ENCODE assay signal across 19 cellular contexts in the genomic region with DNA sequence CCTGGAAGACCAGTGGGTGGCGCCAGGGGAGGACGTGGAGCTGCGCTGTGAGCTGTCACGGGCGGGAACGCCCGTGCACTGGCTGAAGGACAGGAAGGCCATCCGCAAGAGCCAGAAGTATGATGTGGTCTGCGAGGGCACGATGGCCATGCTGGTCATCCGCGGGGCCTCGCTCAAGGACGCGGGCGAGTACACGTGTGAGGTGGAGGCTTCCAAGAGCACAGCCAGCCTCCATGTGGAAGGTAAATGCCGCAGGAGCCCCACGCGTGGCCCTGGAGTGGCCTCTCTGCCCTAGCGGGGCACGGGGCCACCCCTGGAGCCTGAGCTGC.
DNase-seq lines count a peak whose midpoint lies in the region; ATAC-seq and TF ChIP-seq lines count a peak whose summit lies in the region.
"Had no signal": no experiment of that assay in that cellular context is flagged by ENCODE, and none has a peak within 500 bp of the region (broad histone marks: within the 10 kb centered on the region; RNA-seq: fewer than 3 reads in every experiment).

No MANE protein-coding gene starts in this region.

- no peaks in the 10 kb centered on the region for H3K9me3 Mint-ChIP-seq in activated naive CD4-positive, alpha-beta T cell treated with anti-CD3 and anti-CD28 coated beads, Interleukin-2, amount 10 ng/mL, durations not matched to agents 7 days and 5 days
- H3K9me3 Mint-ChIP-seq: nephron progenitor cell; T-helper 1 cell treated with Interleukin-12 subunit alpha and Interleukin-12 subunit beta and Interleukin-4 antibody, amounts not matched to agents 30 μg/mL and 1 μg/mL, for 36 hours had no signal

- peaks cover 3% of the 10 kb centered on the region for H3K4me1 Mint-ChIP-seq in activated naive CD4-positive, alpha-beta T cell treated with anti-CD3 and anti-CD28 coated beads, Interleukin-2, amount 10 ng/mL, durations not matched to agents 7 days and 5 days

- no peak for TF ChIP-seq CTCF in coronary artery (IDR thresholded peaks at IDR 0.05)

- H3K27ac ChIP-seq in coronary artery: no peak overlapping the region
- H3K27ac ChIP-seq in skeletal muscle tissue (ENCODE audit: low read depth, low read length): peak overlapping the region; percentile 64
- H3K27ac ChIP-seq in effector memory CD4-positive, alpha-beta T cell (ENCODE audit: insufficient read depth, low read length, poor library complexity, severe bottlenecking): no peak overlapping the region
- H3K27ac ChIP-seq: GM23248, left lung, Peyer's patch had no signal

- peaks cover 89 to 95% (median 93%) of the 10 kb centered on the region in 3 donors for H3K36me3 ChIP-seq in skeletal muscle tissue (ENCODE audit: control insufficient read depth in 3 of 3, insufficient read depth in 3 of 3, low read length in 3 of 3)
- peaks cover 20% of the 10 kb centered on the region for H3K36me3 ChIP-seq in effector memory CD4-positive, alpha-beta T cell (ENCODE audit: control insufficient read depth, insufficient read depth, low read length)
- H3K36me3 ChIP-seq: Peyer's patch had no signal

- peaks cover 2 to 46% (median 30%) of the 10 kb centered on the region in 3 donors for H3K4me1 ChIP-seq in skeletal muscle tissue (ENCODE audit: control insufficient read depth in 3 of 3, insufficient read depth in 3 of 3, low read length in 3 of 3)
- H3K4me1 ChIP-seq in effector memory CD4-positive, alpha-beta T cell (ENCODE audit: control insufficient read depth, insufficient read depth, low read length, poor library complexity, severe bottlenecking): no peaks in the 10 kb centered on the region
- H3K4me1 ChIP-seq: left lung, Peyer's patch had no signal

- no peak overlapping the region for H3K4me3 Mint-ChIP-seq in activated naive CD4-positive, alpha-beta T cell treated with anti-CD3 and anti-CD28 coated beads, Interleukin-2, amount 10 ng/mL, durations not matched to agents 7 days and 5 days
- H3K4me3 Mint-ChIP-seq: nephron progenitor cell; T-helper 1 cell treated with Interleukin-12 subunit alpha and Interleukin-12 subunit beta and Interleukin-4 antibody, amounts not matched to agents 30 μg/mL and 1 μg/mL, for 36 hours had no signal

- H3K27me3 ChIP-seq in skeletal muscle tissue (ENCODE audit: control insufficient read depth in 3 of 3, insufficient read depth in 3 of 3, low read length in 3 of 3): no peaks in the 10 kb centered on the region
- H3K27me3 ChIP-seq in effector memory CD4-positive, alpha-beta T cell (replicated peaks; ENCODE audit: control insufficient read depth, insufficient read depth, low read length, poor library complexity, severe bottlenecking): no peaks in the 10 kb centered on the region
- H3K27me3 ChIP-seq: heart left ventricle, left lung, Peyer's patch had no signal

- H3K27me3 Mint-ChIP-seq in activated naive CD4-positive, alpha-beta T cell treated with anti-CD3 and anti-CD28 coated beads, Interleukin-2, amount 10 ng/mL, durations not matched to agents 7 days and 5 days: no peaks in the 10 kb centered on the region

- H3K9ac ChIP-seq in skeletal muscle tissue (ENCODE audit: low read depth in 1 of 3, low read length in 3 of 3): no peak overlapping the region
- H3K9ac ChIP-seq: GM23248 had no signal

- H3K4me3 ChIP-seq in coronary artery: no peak overlapping the region
- H3K4me3 ChIP-seq in skeletal muscle tissue (ENCODE audit: low read length in 3 of 3): no peak overlapping the region
- H3K4me3 ChIP-seq in effector memory CD4-positive, alpha-beta T cell (ENCODE audit: insufficient read depth, low read depth, low read length, poor library complexity, severe bottlenecking): no peak overlapping the region
- H3K4me3 ChIP-seq: GM23248, heart left ventricle, left lung, Peyer's patch had no signal

- CTCF ChIA-PET in activated naive CD4-positive, alpha-beta T cell treated with anti-CD3 and anti-CD28 coated beads, Interleukin-2, amount 10 ng/mL, durations not matched to agents 7 days and 5 days (lab: Charles Lee): interaction anchor here (0.6 kb wide), 1 partner anchor 172 kb away, joined by 3 read pairs; no protein-coding TSS in a partner anchor

- ATAC-seq in HG02642 (IDR thresholded peaks at IDR 0.05; ENCODE audit: poor library complexity, unreplicated experiment) (no peak), HG03196 (IDR thresholded peaks at IDR 0.05; ENCODE audit: unreplicated experiment) (no peak)
- ATAC-seq: left lung had no signal

- H3K9me3 ChIP-seq in skeletal muscle tissue (ENCODE audit: control insufficient read depth in 3 of 3, low read length in 3 of 3): no peaks in the 10 kb centered on the region
- no peaks in the 10 kb centered on the region for H3K9me3 ChIP-seq in effector memory CD4-positive, alpha-beta T cell (ENCODE audit: control insufficient read depth, low read length)
- H3K9me3 ChIP-seq: heart left ventricle, left lung, Peyer's patch had no signal

- no peaks in the 10 kb centered on the region for H3K36me3 Mint-ChIP-seq in activated naive CD4-positive, alpha-beta T cell treated with anti-CD3 and anti-CD28 coated beads, Interleukin-2, amount 10 ng/mL, durations not matched to agents 7 days and 5 days

- DNase-seq in activated naive CD4-positive, alpha-beta T cell treated with anti-CD3 and anti-CD28 coated beads, Interleukin-2, amount 10 ng/mL, durations not matched to agents 7 days and 5 days: peak; percentile 8
- no peak for DNase-seq in activated naive CD4-positive, alpha-beta T cell (lab: John Stamatoyannopoulos, UW)
- DNase-seq in coronary artery (ENCODE audit: low spot score) (peak; percentile 58), islet precursor cell (peak; percentile 53)
- no peak for DNase-seq in effector memory CD4-positive, alpha-beta T cell
- DNase-seq: activated CD4-positive, alpha-beta T cell treated with anti-CD3 and anti-CD28 coated beads for 48 hours; AML-193; NCI-H1417 treated with DMSO at 0.1 percent for 48 hours; NCI-H510A treated with DMSO at 0.1 percent for 48 hours; nephron progenitor cell; NK-92 treated with Interleukin-12 subunit alpha and Interleukin-12 subunit beta, amount 100 ng/mL, for 24 hours had no signal

- H3K27ac Mint-ChIP-seq in activated naive CD4-positive, alpha-beta T cell treated with anti-CD3 and anti-CD28 coated beads, Interleukin-2, amount 10 ng/mL, durations not matched to agents 7 days and 5 days: no peak overlapping the region
- H3K27ac Mint-ChIP-seq: nephron progenitor cell; T-helper 1 cell treated with Interleukin-12 subunit alpha and Interleukin-12 subunit beta and Interleukin-4 antibody, amounts not matched to agents 30 μg/mL and 1 μg/mL, for 36 hours had no signal

Comparison
In these comparisons a context has a peak if more than half of its experiments do, and no peak if none do; other contexts are left out.
1. DNase-seq: peak in activated naive CD4-positive, alpha-beta T cell treated with anti-CD3 and anti-CD28 coated beads, Interleukin-2, amount 10 ng/mL, durations not matched to agents 7 days and 5 days (single experiment), coronary artery (single experiment) and islet precursor cell (single experiment); none in activated naive CD4-positive, alpha-beta T cell (0 of 4) and effector memory CD4-positive, alpha-beta T cell (0 of 3).